ENCODE assay signal across 1 cellular context in genomic region chr3:63047068-63047467, GRCh38.
TF ChIP-seq lines count a peak whose summit lies in the region.

No MANE protein-coding gene starts in this region.

TF ChIP-seq in GM23338, 12 proteins besides CTCF, POLR2A, EP300 and RAD21 (continued from another document):
- TF ChIP-seq STAT1 (IDR thresholded peaks at IDR 0.05; ENCODE audit: unreplicated experiment) (no peak), ZNF114 (CRISPR knock-in tag; IDR thresholded peaks at IDR 0.05) (no peak), ZNF462 (CRISPR knock-in tag; IDR thresholded peaks at IDR 0.05) (no peak)
